ENCODE assay signal across 30 cellular contexts in genomic region chr9:81849631-81850259, GRCh38.
DNase-seq lines count a peak whose midpoint lies in the region; ATAC-seq, FAIRE-seq and TF ChIP-seq lines count a peak whose summit lies in the region.
"Had no signal": no experiment of that assay in that cellular context is flagged by ENCODE, and none has a peak within 500 bp of the region (broad histone marks: within the 10 kb centered on the region; RNA-seq: fewer than 3 reads in every experiment).

No MANE protein-coding gene starts in this region.

- H3K4me1 ChIP-seq in astrocyte (ENCODE audit: insufficient read depth, low read length) (no peaks in the 10 kb centered on the region), transverse colon (peaks cover 0 to 16% (median 0%) of the 10 kb centered on the region in 4 donors), HAP-1 (no peaks in the 10 kb centered on the region)

- H3K4me3 Mint-ChIP-seq in astrocyte (ENCODE audit: unreplicated experiment) = no peak overlapping the region
- H3K4me3 Mint-ChIP-seq: activated CD4-positive, alpha-beta memory T cell treated with anti-CD3 and anti-CD28 coated beads for 36 hours; activated naive CD4-positive, alpha-beta T cell treated with anti-CD3 and anti-CD28 coated beads for 36 hours; activated T-helper 1 cell treated with anti-CD3 and anti-CD28 coated beads, Interleukin-12 subunit alpha, Interleukin-12 subunit beta, Interleukin-2, Interleukin-4 antibody, amounts not matched to agents 30 ng/mL and 10 ng/mL and 1 ng/mL, durations not matched to agents 14 hours and 24 hours and 36 hours; endodermal cell; memory B cell; naive B cell; stimulated activated naive B cell treated with anti-CD40 and anti-IgM and Interleukin-4, amounts not matched to agents 10 μg/mL and 1 μg/mL and 100 μg/mL, for 72 hours had no signal

- no peak overlapping the region for H3K4me2 ChIP-seq in astrocyte (ENCODE audit: low read length)

- H3K36me3 Mint-ChIP-seq in astrocyte (ENCODE audit: low read depth, unreplicated experiment) = no peaks in the 10 kb centered on the region
- H3K36me3 Mint-ChIP-seq: activated CD4-positive, alpha-beta memory T cell treated with anti-CD3 and anti-CD28 coated beads for 36 hours; memory B cell; naive B cell; stimulated activated naive B cell treated with anti-CD40 and anti-IgM and Interleukin-4, amounts not matched to agents 10 μg/mL and 1 μg/mL and 100 μg/mL, for 72 hours had no signal

- no peaks in the 10 kb centered on the region for H3K27me3 Mint-ChIP-seq in astrocyte (ENCODE audit: low read depth, unreplicated experiment)
- H3K27me3 Mint-ChIP-seq: activated CD4-positive, alpha-beta memory T cell treated with anti-CD3 and anti-CD28 coated beads for 36 hours; memory B cell; naive B cell; stimulated activated naive B cell treated with anti-CD40 and anti-IgM and Interleukin-4, amounts not matched to agents 10 μg/mL and 1 μg/mL and 100 μg/mL, for 72 hours had no signal

- peak; percentile 61 for DNase-seq in HT1080 (ENCODE audit: low read depth)
- DNase-seq in astrocyte (ENCODE audit: low read depth) = peak; percentile 56
- DNase-seq in iris pigment epithelial cell (ENCODE audit: low read depth) = peak; percentile 45
- peak; percentile 61 for DNase-seq in transverse colon
- no peak for DNase-seq in HAP-1 (ENCODE audit: low spot score in 2 of 2)
- DNase-seq: activated CD4-positive, alpha-beta memory T cell treated with anti-CD3 and anti-CD28 coated beads for 36 hours; activated CD4-positive, CD25-positive, alpha-beta regulatory T cell treated with anti-CD3 and anti-CD28 coated beads, Interleukin-2, amount 50 U/mL, for 72 hours; activated CD8-positive, alpha-beta memory T cell treated with anti-CD3 and anti-CD28 coated beads, Interleukin-2, amount 50 U/mL, for 4 hours; activated naive CD4-positive, alpha-beta T cell treated with anti-CD3 and anti-CD28 coated beads for 36 hours; amniotic stem cell; endodermal cell; kidney glomerular epithelial cell; MM.1S; naive B cell; NCI-H1417; NCI-H2081; NCI-H774; stimulated activated CD4-positive, alpha-beta T cell treated with anti-CD3 and anti-CD28 coated beads, Interleukin-4, amount 100 ng/mL, for 4 hours; stimulated activated naive B cell treated with anti-CD40 and anti-IgM and Interleukin-4, amounts not matched to agents 10 μg/mL and 1 μg/mL and 100 μg/mL, for 72 hours had no signal

- H3K27ac Mint-ChIP-seq in astrocyte (ENCODE audit: unreplicated experiment) = no peak overlapping the region
- H3K27ac Mint-ChIP-seq: activated CD4-positive, alpha-beta memory T cell treated with anti-CD3 and anti-CD28 coated beads for 36 hours; activated naive CD4-positive, alpha-beta T cell treated with anti-CD3 and anti-CD28 coated beads for 36 hours; activated T-helper 1 cell treated with anti-CD3 and anti-CD28 coated beads, Interleukin-12 subunit alpha, Interleukin-12 subunit beta, Interleukin-2, Interleukin-4 antibody, amounts not matched to agents 30 ng/mL and 10 ng/mL and 1 ng/mL, durations not matched to agents 14 hours and 24 hours and 36 hours; endodermal cell; memory B cell; naive B cell; stimulated activated naive B cell treated with anti-CD40 and anti-IgM and Interleukin-4, amounts not matched to agents 10 μg/mL and 1 μg/mL and 100 μg/mL, for 72 hours had no signal

- H2AFZ ChIP-seq in astrocyte (ENCODE audit: low read depth, low read length) = no peak overlapping the region

- H3K9me3 Mint-ChIP-seq in astrocyte (ENCODE audit: unreplicated experiment) = no peaks in the 10 kb centered on the region
- H3K9me3 Mint-ChIP-seq: activated CD4-positive, alpha-beta memory T cell treated with anti-CD3 and anti-CD28 coated beads for 36 hours; activated naive CD4-positive, alpha-beta T cell treated with anti-CD3 and anti-CD28 coated beads for 36 hours; activated T-helper 1 cell treated with anti-CD3 and anti-CD28 coated beads, Interleukin-12 subunit alpha, Interleukin-12 subunit beta, Interleukin-2, Interleukin-4 antibody, amounts not matched to agents 30 ng/mL and 10 ng/mL and 1 ng/mL, durations not matched to agents 14 hours and 24 hours and 36 hours; endodermal cell; memory B cell; naive B cell; stimulated activated naive B cell treated with anti-CD40 and anti-IgM and Interleukin-4, amounts not matched to agents 10 μg/mL and 1 μg/mL and 100 μg/mL, for 72 hours had no signal

- H3K9ac ChIP-seq in astrocyte (ENCODE audit: low read length) = no peak overlapping the region

- no peaks in the 10 kb centered on the region for H3K27me3 ChIP-seq in astrocyte (ENCODE audit: insufficient read depth, low read length)
- H3K27me3 ChIP-seq in transverse colon = no peaks in the 10 kb centered on the region
- no peaks in the 10 kb centered on the region for H3K27me3 ChIP-seq in HAP-1 (ENCODE audit: low read depth)
- H3K27me3 ChIP-seq: gastroesophageal sphincter, neutrophil had no signal

- no peaks in the 10 kb centered on the region for H3K4me1 Mint-ChIP-seq in astrocyte (ENCODE audit: low read depth, unreplicated experiment)
- H3K4me1 Mint-ChIP-seq: endodermal cell, naive B cell had no signal

- WGBS in transverse colon (ENCODE audit: low coverage in 1 of 2), 2 donors = 55 to 58% methylated on average over 5 to 8 of the region's 8 CpGs

- intact Hi-C loops in transverse colon (cut with DNase I; ENCODE audit: low total_unique reads) = no loop called here

- H3K79me2 ChIP-seq in astrocyte (ENCODE audit: insufficient read depth, low read length) = no peaks in the 10 kb centered on the region

- TF ChIP-seq EP300 in transverse colon (IDR thresholded peaks at IDR 0.05; ENCODE audit: low read depth) = no peak

- TF ChIP-seq POLR2A in transverse colon (IDR thresholded peaks at IDR 0.05) = no peak

- in situ Hi-C loops in transverse colon (cut with MboI; ENCODE audit: low pct_ligation_motif_present in 1 of 4, low pct_unique_long_range_greater_than_20kb in 1 of 4, low sequenced_read_pairs in 3 of 4) = loop anchor here in 2 of 4 donors (25.0 kb wide), 2 partner anchors 237 to 763 kb away; no protein-coding TSS in a partner anchor
- in situ Hi-C loops in HAP-1 (cut with MboI; ENCODE audit: low sequenced_read_pairs) = no loop called here

- H3K36me3 ChIP-seq in astrocyte (ENCODE audit: insufficient read depth, low read length) = no peaks in the 10 kb centered on the region
- no peaks in the 10 kb centered on the region for H3K36me3 ChIP-seq in transverse colon
- no peaks in the 10 kb centered on the region for H3K36me3 ChIP-seq in HAP-1 (replicated peaks)
- H3K36me3 ChIP-seq: gastroesophageal sphincter, neutrophil had no signal

- no peaks in the 10 kb centered on the region for H4K20me1 ChIP-seq in astrocyte (ENCODE audit: insufficient read depth, low read length)

- H3K9me3 ChIP-seq in astrocyte (ENCODE audit: insufficient read depth, low read depth, low read length) (no peaks in the 10 kb centered on the region), transverse colon (no peaks in the 10 kb centered on the region), HAP-1 (no peaks in the 10 kb centered on the region)
- H3K9me3 ChIP-seq: gastroesophageal sphincter, neutrophil had no signal

- FAIRE-seq in astrocyte (lab: Jason Lieb, UNC) = no peak
- FAIRE-seq: GM12892, H1 had no signal

- TF ChIP-seq CTCF in astrocyte (IDR thresholded peaks at IDR 0.05; ENCODE audit: insufficient read depth, low read depth, low read length) = no peak
- no peak for TF ChIP-seq CTCF in transverse colon (IDR thresholded peaks at IDR 0.05)

- H3K4me3 ChIP-seq in astrocyte (ENCODE audit: insufficient read depth, low read depth, low read length) = no peak overlapping the region
- no peak overlapping the region for H3K4me3 ChIP-seq in transverse colon
- H3K4me3 ChIP-seq in HAP-1 = no peak overlapping the region
- H3K4me3 ChIP-seq: gastroesophageal sphincter, SK-N-MC had no signal

- no peak overlapping the region for H3K27ac ChIP-seq in astrocyte (ENCODE audit: low read depth, low read length)
- no peak overlapping the region for H3K27ac ChIP-seq in transverse colon
- H3K27ac ChIP-seq: C4-2B, gastroesophageal sphincter, neutrophil, SK-N-MC had no signal

- ATAC-seq in HG02798 (IDR thresholded peaks at IDR 0.05; ENCODE audit: poor library complexity, unreplicated experiment) = no peak
- no peak for ATAC-seq in HG02571 (IDR thresholded peaks at IDR 0.05; ENCODE audit: unreplicated experiment)
- ATAC-seq: gastroesophageal sphincter; sciatic nerve; stimulated activated naive B cell treated with anti-CD40 and anti-IgM and Interleukin-4, amounts not matched to agents 10 μg/mL and 1 μg/mL and 100 μg/mL, for 72 hours had no signal

Comparison
In these comparisons a context has a peak if more than half of its experiments do, and no peak if none do; other contexts are left out.
1. DNase-seq: peak in HT1080 (single experiment), astrocyte (single experiment), iris pigment epithelial cell (single experiment) and transverse colon (single experiment); none in HAP-1 (0 of 2).